8 cellular contexts compared by ENCODE assay signal in the genomic region with DNA sequence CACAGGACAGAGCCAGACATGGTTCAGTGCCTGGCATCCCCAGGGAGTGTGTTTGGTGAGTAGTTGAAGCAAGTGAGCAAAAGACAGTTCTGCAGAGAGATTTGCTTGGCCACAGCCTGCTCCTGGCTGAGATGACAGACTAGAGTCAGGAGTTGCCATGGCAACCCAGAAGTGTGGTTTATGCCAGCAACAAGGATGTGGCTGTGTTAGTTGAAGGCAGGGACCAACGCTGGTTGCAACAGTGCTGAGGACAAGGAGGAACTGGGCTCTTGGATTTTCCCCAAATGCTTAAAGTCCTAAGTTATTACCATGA. TPM values are rescaled to one million over a fixed set of nuclear protein-coding genes. Genes with fewer than 3 reads are reported as not detected.
A peak's percentile ranks its signal among the peaks of the same experiment; 100 is the strongest.
DNase-seq lines count a peak whose midpoint lies in the region; ATAC-seq and TF ChIP-seq lines count a peak whose summit lies in the region.

No MANE protein-coding gene starts in this region.

- H3K9me2 ChIP-seq in GM23338 (ENCODE audit: insufficient read depth) = no peaks in the 10 kb centered on the region

- H3K4me2 ChIP-seq in GM23338 = no peak overlapping the region

- H3K9me3 Mint-ChIP-seq in GM23338 = peaks cover 6% of the 10 kb centered on the region
- H3K9me3 Mint-ChIP-seq in activated CD4-positive, alpha-beta T cell treated with anti-CD3 and anti-CD28 coated beads, Interleukin-2, amount 10 ng/mL, durations not matched to agents 7 days and 5 days = no peaks in the 10 kb centered on the region
- H3K9me3 Mint-ChIP-seq in progenitor cell of endocrine pancreas (ENCODE audit: low read depth) = no peaks in the 10 kb centered on the region

- H3K36me3 ChIP-seq in A673 (ENCODE audit: insufficient read depth, low read length, poor library complexity, severe bottlenecking) = no peaks in the 10 kb centered on the region
- H3K36me3 ChIP-seq in GM23338 (ENCODE audit: insufficient read depth) = no peaks in the 10 kb centered on the region

- H3K9me3 ChIP-seq in A673 (ENCODE audit: low read depth, low read length, poor library complexity, severe bottlenecking) = no peaks in the 10 kb centered on the region

- H3K4me1 Mint-ChIP-seq in GM23338 (peaks cover 10% of the 10 kb centered on the region), progenitor cell of endocrine pancreas (ENCODE audit: low read depth) (peaks cover 5% of the 10 kb centered on the region)
- peaks cover 25% of the 10 kb centered on the region for H3K4me1 Mint-ChIP-seq in activated CD4-positive, alpha-beta T cell treated with anti-CD3 and anti-CD28 coated beads, Interleukin-2, amount 10 ng/mL, durations not matched to agents 7 days and 5 days

- BruUV-seq in A673 (replicated peaks; lab: Mats Ljungman, UMichigan) = no TSS peak

- intact Hi-C loops in A673 (cut with micrococcal nuclease; ENCODE audit: unreplicated experiment) = no loop called here
- intact Hi-C loops in posterior vena cava (cut with DNase I) = no loop called here

- H3K27ac Mint-ChIP-seq in GM23338 = no peak overlapping the region
- no peak overlapping the region for H3K27ac Mint-ChIP-seq in activated CD4-positive, alpha-beta T cell treated with anti-CD3 and anti-CD28 coated beads, Interleukin-2, amount 10 ng/mL, durations not matched to agents 7 days and 5 days
- no peak overlapping the region for H3K27ac Mint-ChIP-seq in progenitor cell of endocrine pancreas

- H3K36me3 Mint-ChIP-seq in GM23338 (ENCODE audit: low read depth) (no peaks in the 10 kb centered on the region; the same call in 2 of the 3 replicates), progenitor cell of endocrine pancreas (ENCODE audit: insufficient read depth) (no peaks in the 10 kb centered on the region)
- H3K36me3 Mint-ChIP-seq in activated CD4-positive, alpha-beta T cell treated with anti-CD3 and anti-CD28 coated beads, Interleukin-2, amount 10 ng/mL, durations not matched to agents 7 days and 5 days (ENCODE audit: low read depth) = no peaks in the 10 kb centered on the region

- H3K27me3 Mint-ChIP-seq in GM23338 (ENCODE audit: insufficient read depth, low read depth, poor library complexity) = peaks cover 24% of the 10 kb centered on the region
- H3K27me3 Mint-ChIP-seq in activated CD4-positive, alpha-beta T cell treated with anti-CD3 and anti-CD28 coated beads, Interleukin-2, amount 10 ng/mL, durations not matched to agents 7 days and 5 days = peaks cover 40% of the 10 kb centered on the region
- peaks cover 56% of the 10 kb centered on the region for H3K27me3 Mint-ChIP-seq in progenitor cell of endocrine pancreas

- peaks cover 9% of the 10 kb centered on the region; the same call in 1 of the 2 replicates for H3F3A ChIP-seq in GM23338 (replicated peaks; ENCODE audit: low read depth)

- H3K4me3 Mint-ChIP-seq in GM23338 (no peak overlapping the region), progenitor cell of endocrine pancreas (ENCODE audit: low read depth) (no peak overlapping the region)
- no peak overlapping the region for H3K4me3 Mint-ChIP-seq in activated CD4-positive, alpha-beta T cell treated with anti-CD3 and anti-CD28 coated beads, Interleukin-2, amount 10 ng/mL, durations not matched to agents 7 days and 5 days

- ATAC-seq in GM23338 (no peak), GM19023 (IDR thresholded peaks at IDR 0.05; ENCODE audit: unreplicated experiment) (no peak)

- H3K79me2 ChIP-seq in GM23338 (replicated peaks; ENCODE audit: insufficient read depth) = no peaks in the 10 kb centered on the region

- H3K27me3 ChIP-seq in A673 (replicated peaks; ENCODE audit: insufficient read depth, low read depth, low read length, poor library complexity) (no peaks in the 10 kb centered on the region), GM23338 (ENCODE audit: insufficient read depth) (peaks cover 20% of the 10 kb centered on the region)

- no peak for TF ChIP-seq CTCF in A673 (conservative IDR thresholded peaks at IDR 0.05; ENCODE audit: low read depth, low read length)
- TF ChIP-seq CTCF in GM23338 (conservative IDR thresholded peaks at IDR 0.05; ENCODE audit: low read depth in 2 of 2) = no peak
- TF ChIP-seq CTCF in foreskin fibroblast (IDR thresholded peaks at IDR 0.05; ENCODE audit: low read depth, low read length) = no peak
- TF ChIP-seq CTCF in progenitor cell of endocrine pancreas (IDR thresholded peaks at IDR 0.05; ENCODE audit: unreplicated experiment) = no peak
- no peak for TF ChIP-seq CTCF in GM10248 (IDR thresholded peaks at IDR 0.05; ENCODE audit: control extremely low read depth, extremely low read depth, low read depth, missing control alignments)

- H3K4me1 ChIP-seq in A673 (ENCODE audit: insufficient read depth, low read length, poor library complexity, severe bottlenecking) (peaks cover 29% of the 10 kb centered on the region), GM23338 (ENCODE audit: insufficient read depth) (peaks cover 8% of the 10 kb centered on the region; the same call in 1 of the 2 replicates)

- CTCF ChIA-PET in A673 (lab: Charles Lee) (no interaction called here), GM10248 (lab: Yijun Ruan, JAX) (interaction anchor here (1.0 kb wide), 2 partner anchors 41 to 463 kb away, joined by 3 to 4 read pairs; no protein-coding TSS in a partner anchor)
- CTCF ChIA-PET in activated CD4-positive, alpha-beta T cell treated with anti-CD3 and anti-CD28 coated beads, Interleukin-2, amount 10 ng/mL, durations not matched to agents 7 days and 5 days (lab: Charles Lee) = interaction anchor here (1.0 kb wide), 1 partner anchor 38 kb away, joined by 3 read pairs; no protein-coding TSS in a partner anchor

- POLR2A ChIA-PET in A673 (lab: Charles Lee; ENCODE audit: low non-redundant PET) = no interaction called here
- POLR2A ChIA-PET in activated CD4-positive, alpha-beta T cell treated with anti-CD3 and anti-CD28 coated beads, Interleukin-2, amount 10 ng/mL, durations not matched to agents 7 days and 5 days (lab: Charles Lee) = no interaction called here
- POLR2A ChIA-PET in GM10248 (lab: Yijun Ruan, JAX) = no interaction called here

- DNase-seq in A673 (ENCODE audit: low spot score) (peak; percentile 64), GM23338 (ENCODE audit: low spot score) (peak; percentile 38), foreskin fibroblast (peak; percentile 91 to 94), posterior vena cava (ENCODE audit: low spot score) (peak; percentile 90), progenitor cell of endocrine pancreas (ENCODE audit: low spot score, unreplicated experiment) (no peak), GM10248 (ENCODE audit: extremely low spot score) (no peak)
- peak; percentile 77 for DNase-seq in activated CD4-positive, alpha-beta T cell treated with anti-CD3 and anti-CD28 coated beads, Interleukin-2, amount 10 ng/mL, durations not matched to agents 7 days and 5 days

- H3K4me3 ChIP-seq in A673 (ENCODE audit: low read depth, low read length, poor library complexity, severe bottlenecking) (no peak overlapping the region), GM23338 (no peak overlapping the region), foreskin fibroblast (ENCODE audit: low read depth in 1 of 2, low read length in 2 of 2) (peak overlapping the region; percentile 1 to 74)

- H2AFZ ChIP-seq in GM23338 = no peak overlapping the region

- no peak overlapping the region for H3K27ac ChIP-seq in A673 (ENCODE audit: low read depth, low read length, poor library complexity, severe bottlenecking)
- no peak overlapping the region for H3K27ac ChIP-seq in GM23338 (ENCODE audit: low read depth)

- H4K20me1 ChIP-seq in GM23338 (replicated peaks; ENCODE audit: insufficient read depth) = no peaks in the 10 kb centered on the region; the same call in 1 of the 2 replicates

TF ChIP-seq in GM23338, 12 proteins besides CTCF, POLR2A, EP300 and RAD21:
- TF ChIP-seq JUNB (IDR thresholded peaks at IDR 0.05; ENCODE audit: unreplicated experiment) = no peak
- no peak for TF ChIP-seq STAT1 (IDR thresholded peaks at IDR 0.05; ENCODE audit: unreplicated experiment)
- no peak for TF ChIP-seq ZNF331 (CRISPR knock-in tag; IDR thresholded peaks at IDR 0.05; ENCODE audit: low read depth)

RNA-seq across cellular contexts. Expression of a gene that starts 2.7 kb away (rescaled TPM):
- 1.3 TPM in 2 replicates for total RNA-seq in A673 (2021)
- 4.3 and 5.1 TPM in 2 replicates for total RNA-seq in GM23338 (2014; rRNA removed; shearing (Covaris generic))
- 3.2 and 3.4 TPM in 2 replicates for polyA plus RNA-seq in GM23338 (2016; fragmentation: Nextera tagmentation; extraction: Ambion mirVana)
- not detected for total RNA-seq in activated CD4-positive, alpha-beta T cell treated with anti-CD3 and anti-CD28 coated beads, Interleukin-2, amount 10 ng/mL, durations not matched to agents 7 days and 5 days
- total RNA-seq in posterior vena cava = under 1 TPM in 1 of 2 donors, not detected in 1; 1.00 TPM
- 0.31 TPM in 1 of 2 replicates, not detected in the other for total RNA-seq in progenitor cell of endocrine pancreas

Comparison
In these comparisons a context has a peak if more than half of its experiments do, and no peak if none do; other contexts are left out.
1. DNase-seq: peak in A673 (single experiment), GM23338 (single experiment), activated CD4-positive, alpha-beta T cell treated with anti-CD3 and anti-CD28 coated beads, Interleukin-2, amount 10 ng/mL, durations not matched to agents 7 days and 5 days (single experiment), foreskin fibroblast (2 of 2) and posterior vena cava (single experiment); none in progenitor cell of endocrine pancreas (single experiment) and GM10248 (single experiment).
2. H3K4me3 ChIP-seq: peak in foreskin fibroblast (2 of 2); none in A673 (single experiment) and GM23338 (single experiment).